ENCODE assay signal across 8 cellular contexts in genomic region chr1:2583871-2584341, GRCh38. TPM values are rescaled to one million over a fixed set of nuclear protein-coding genes. Genes with fewer than 3 reads are reported as not detected.
DNase-seq lines count a peak whose midpoint lies in the region; ATAC-seq and TF ChIP-seq lines count a peak whose summit lies in the region.

No MANE protein-coding gene starts in this region.

- no peaks in the 10 kb centered on the region for H3K4me1 Mint-ChIP-seq in MCF 10A (ENCODE audit: insufficient read depth, unreplicated experiment)

- no peak for TF ChIP-seq CTCF in MCF 10A (IDR thresholded peaks at IDR 0.05; ENCODE audit: unreplicated experiment)

- H3K27me3 ChIP-seq in right cardiac atrium (ENCODE audit: control insufficient read depth, insufficient read depth) (no peaks in the 10 kb centered on the region), thymus (ENCODE audit: control insufficient read depth, insufficient read depth) (no peaks in the 10 kb centered on the region)

- H3K9me3 ChIP-seq in right cardiac atrium (ENCODE audit: control insufficient read depth, low read length) (no peaks in the 10 kb centered on the region), thymus (ENCODE audit: control insufficient read depth) (no peaks in the 10 kb centered on the region)

- H3K27me3 Mint-ChIP-seq in MCF 10A (ENCODE audit: insufficient read depth, unreplicated experiment): no peaks in the 10 kb centered on the region

- H3K4me1 ChIP-seq in right cardiac atrium (ENCODE audit: control insufficient read depth, insufficient read depth, low read length) (peaks cover 3% of the 10 kb centered on the region), thymus (ENCODE audit: control insufficient read depth, insufficient read depth, low read length) (peaks cover 5% of the 10 kb centered on the region)

- intact Hi-C loops in MCF 10A (cut with micrococcal nuclease): no loop called here
- intact Hi-C loops in right cardiac atrium (cut with DNase I): no loop called here

- H3K9me3 Mint-ChIP-seq in MCF 10A (ENCODE audit: unreplicated experiment): no peaks in the 10 kb centered on the region

- peak; percentile 63 to 78 for DNase-seq in T47D (ENCODE audit: low read depth in 1 of 2, low spot score in 1 of 2)
- DNase-seq in MCF 10A (ENCODE audit: unreplicated experiment): no peak
- peak; percentile 34 for DNase-seq in T-helper 22 cell (ENCODE audit: low read depth)
- DNase-seq in right cardiac atrium: peak in 2 of 3 donors; percentile 8 to 27
- no peak for DNase-seq in medulla oblongata (ENCODE audit: extremely low spot score)

- no peak overlapping the region for H3K27ac ChIP-seq in right cardiac atrium (ENCODE audit: low read length)
- peak overlapping the region; percentile 46 for H3K27ac ChIP-seq in thymus (ENCODE audit: low read depth)

- H3K4me3 ChIP-seq in right cardiac atrium (ENCODE audit: low read length): no peak overlapping the region
- no peak overlapping the region for H3K4me3 ChIP-seq in thymus (ENCODE audit: low read length)

- in situ Hi-C loops in T47D (cut with HindIII; ENCODE audit: low pct_unique_long_range_greater_than_20kb, low sequenced_read_pairs): no loop called here

- H3K36me3 ChIP-seq in thymus (ENCODE audit: control insufficient read depth, insufficient read depth): no peaks in the 10 kb centered on the region

- H3K27ac Mint-ChIP-seq in MCF 10A (ENCODE audit: low read depth, unreplicated experiment): no peak overlapping the region

- WGBS in right cardiac atrium: 59% methylated on average over 14 of the region's 14 CpGs
- WGBS in thymus: 88% methylated on average over 14 of the region's 14 CpGs

- POLR2A ChIA-PET in MCF 10A (lab: Yijun Ruan, JAX): interaction anchor here (0.6 to 1.1 kb wide), 2 partner anchors 206 to 836 kb away, joined by 3 read pairs; no protein-coding TSS in a partner anchor

- H3K36me3 Mint-ChIP-seq in MCF 10A (ENCODE audit: insufficient read depth, unreplicated experiment): peaks cover 8% of the 10 kb centered on the region

- ATAC-seq in right cardiac atrium (no peak), GM18861 (IDR thresholded peaks at IDR 0.05; ENCODE audit: unreplicated experiment) (no peak), HG02798 (IDR thresholded peaks at IDR 0.05; ENCODE audit: poor library complexity, unreplicated experiment) (no peak)

- H3K4me3 Mint-ChIP-seq in MCF 10A (ENCODE audit: unreplicated experiment): no peak overlapping the region

- CTCF ChIA-PET in MCF 10A (lab: Yijun Ruan, JAX): interaction anchor here (1.0 kb wide), 1 partner anchor 36 kb away, joined by 3 read pairs; no protein-coding TSS in a partner anchor

- BruUV-seq in MCF 10A (replicated peaks; lab: Mats Ljungman, UMichigan): no TSS peak

RNA-seq across cellular contexts. Expression of gene PRXL2B, which starts 2.7 kb away (rescaled TPM):
- total RNA-seq in MCF 10A (2022) (10.3 and 12.6 TPM in 2 replicates), right cardiac atrium (10 to 100 TPM in 2 of 4 donors, 1 to 10 TPM in 2; 8.0 to 11.8 (median 10.4) TPM)
- polyA plus RNA-seq in right cardiac atrium (9.3 TPM), thymus (12.3 TPM)

RNA-seq across cellular contexts. Expression of gene TNFRSF14, which starts 27.7 kb away (rescaled TPM):
- 4.2 and 4.6 TPM in 2 replicates for total RNA-seq in MCF 10A (2022)
- 10 to 100 TPM; 17.6 to 25.5 (median 21.8) TPM for total RNA-seq in right cardiac atrium
- polyA plus RNA-seq in right cardiac atrium: 27.6 TPM
- 233 TPM for polyA plus RNA-seq in thymus

RNA-seq across cellular contexts. Expression of gene MMEL1, which starts 48.9 kb away (rescaled TPM):
- total RNA-seq in MCF 10A (2022) (not detected in 2 replicates), right cardiac atrium (1 to 10 TPM in 1 of 4 donors, under 1 TPM in 3; 0.32 to 1.5 (median 0.83) TPM)
- polyA plus RNA-seq in right cardiac atrium (1.7 TPM), thymus (1.8 TPM)

RNA-seq across cellular contexts. Expression of gene HES5, which starts 53.8 kb away (rescaled TPM):
- total RNA-seq in MCF 10A (2022) (not detected in 2 replicates), right cardiac atrium (1 to 10 TPM in 2 of 4 donors, under 1 TPM in 2; 0.61 to 1.8 (median 1.2) TPM)
- polyA plus RNA-seq in right cardiac atrium (0.52 TPM), thymus (0.55 TPM)

RNA-seq across cellular contexts. Expression of gene PANK4, which starts 57.5 kb away (rescaled TPM):
- total RNA-seq in MCF 10A (2022) (22.1 and 25.4 TPM in 2 replicates), right cardiac atrium (10 to 100 TPM; 35.2 to 51.3 (median 45.1) TPM)
- polyA plus RNA-seq in right cardiac atrium (38.7 TPM), thymus (27.1 TPM)

Comparison
In these comparisons a context has a peak if more than half of its experiments do, and no peak if none do; other contexts are left out.
1. DNase-seq: peak in T47D (2 of 2), T-helper 22 cell (single experiment) and right cardiac atrium (2 of 3); none in MCF 10A (single experiment) and medulla oblongata (single experiment).